In the genomic region with DNA sequence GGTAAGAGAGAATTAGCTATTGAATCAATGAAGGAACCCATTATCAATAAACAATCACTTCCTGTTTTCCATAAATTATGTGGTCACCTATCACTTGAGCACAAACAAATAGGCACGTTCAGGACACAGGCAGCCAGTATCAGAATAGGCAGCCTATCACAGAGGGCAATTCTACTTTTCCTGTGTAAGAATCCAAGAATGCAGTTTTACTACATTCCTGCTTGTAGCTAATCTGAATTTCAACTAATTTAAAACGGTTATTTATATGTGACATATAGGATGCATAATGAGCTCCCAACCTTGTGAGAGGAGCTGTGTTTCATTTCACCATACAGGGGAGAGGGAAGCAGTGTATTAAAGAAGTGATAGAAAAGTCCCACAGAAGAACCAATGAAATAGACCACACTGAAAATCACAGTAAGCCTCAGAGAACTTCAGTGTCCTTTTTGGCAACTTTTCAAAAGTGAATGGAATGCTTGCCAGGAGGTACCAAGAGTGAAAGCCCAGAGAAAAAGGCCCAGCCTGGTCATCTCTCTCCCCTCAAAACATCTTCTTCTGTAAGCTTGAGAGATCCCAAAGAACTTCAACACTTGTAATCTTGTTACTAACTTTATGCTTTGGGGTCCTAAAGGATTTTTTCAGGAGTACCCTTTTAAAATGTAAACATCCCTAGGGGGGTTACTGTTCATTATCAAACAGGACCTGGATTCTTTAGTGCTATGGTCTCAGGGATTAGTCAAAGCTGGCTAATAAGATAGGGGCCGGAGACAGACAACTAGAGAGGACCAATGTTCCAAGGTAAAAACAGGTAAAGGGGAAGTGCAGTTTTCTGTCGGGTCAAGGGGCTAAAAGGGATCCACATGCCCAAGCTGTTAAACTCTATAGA, we compare ENCODE assay signal across 1 cellular context.
TF ChIP-seq lines count a peak whose summit lies in the region.

No MANE protein-coding gene starts in this region.

TF ChIP-seq in H1, 55 proteins besides CTCF, POLR2A, EP300 and RAD21:
- TF ChIP-seq BCL11A (IDR thresholded peaks at IDR 0.05; ENCODE audit: low read depth in 2 of 2, low read length in 2 of 2), result no peak
- TF ChIP-seq, protein P1, sequence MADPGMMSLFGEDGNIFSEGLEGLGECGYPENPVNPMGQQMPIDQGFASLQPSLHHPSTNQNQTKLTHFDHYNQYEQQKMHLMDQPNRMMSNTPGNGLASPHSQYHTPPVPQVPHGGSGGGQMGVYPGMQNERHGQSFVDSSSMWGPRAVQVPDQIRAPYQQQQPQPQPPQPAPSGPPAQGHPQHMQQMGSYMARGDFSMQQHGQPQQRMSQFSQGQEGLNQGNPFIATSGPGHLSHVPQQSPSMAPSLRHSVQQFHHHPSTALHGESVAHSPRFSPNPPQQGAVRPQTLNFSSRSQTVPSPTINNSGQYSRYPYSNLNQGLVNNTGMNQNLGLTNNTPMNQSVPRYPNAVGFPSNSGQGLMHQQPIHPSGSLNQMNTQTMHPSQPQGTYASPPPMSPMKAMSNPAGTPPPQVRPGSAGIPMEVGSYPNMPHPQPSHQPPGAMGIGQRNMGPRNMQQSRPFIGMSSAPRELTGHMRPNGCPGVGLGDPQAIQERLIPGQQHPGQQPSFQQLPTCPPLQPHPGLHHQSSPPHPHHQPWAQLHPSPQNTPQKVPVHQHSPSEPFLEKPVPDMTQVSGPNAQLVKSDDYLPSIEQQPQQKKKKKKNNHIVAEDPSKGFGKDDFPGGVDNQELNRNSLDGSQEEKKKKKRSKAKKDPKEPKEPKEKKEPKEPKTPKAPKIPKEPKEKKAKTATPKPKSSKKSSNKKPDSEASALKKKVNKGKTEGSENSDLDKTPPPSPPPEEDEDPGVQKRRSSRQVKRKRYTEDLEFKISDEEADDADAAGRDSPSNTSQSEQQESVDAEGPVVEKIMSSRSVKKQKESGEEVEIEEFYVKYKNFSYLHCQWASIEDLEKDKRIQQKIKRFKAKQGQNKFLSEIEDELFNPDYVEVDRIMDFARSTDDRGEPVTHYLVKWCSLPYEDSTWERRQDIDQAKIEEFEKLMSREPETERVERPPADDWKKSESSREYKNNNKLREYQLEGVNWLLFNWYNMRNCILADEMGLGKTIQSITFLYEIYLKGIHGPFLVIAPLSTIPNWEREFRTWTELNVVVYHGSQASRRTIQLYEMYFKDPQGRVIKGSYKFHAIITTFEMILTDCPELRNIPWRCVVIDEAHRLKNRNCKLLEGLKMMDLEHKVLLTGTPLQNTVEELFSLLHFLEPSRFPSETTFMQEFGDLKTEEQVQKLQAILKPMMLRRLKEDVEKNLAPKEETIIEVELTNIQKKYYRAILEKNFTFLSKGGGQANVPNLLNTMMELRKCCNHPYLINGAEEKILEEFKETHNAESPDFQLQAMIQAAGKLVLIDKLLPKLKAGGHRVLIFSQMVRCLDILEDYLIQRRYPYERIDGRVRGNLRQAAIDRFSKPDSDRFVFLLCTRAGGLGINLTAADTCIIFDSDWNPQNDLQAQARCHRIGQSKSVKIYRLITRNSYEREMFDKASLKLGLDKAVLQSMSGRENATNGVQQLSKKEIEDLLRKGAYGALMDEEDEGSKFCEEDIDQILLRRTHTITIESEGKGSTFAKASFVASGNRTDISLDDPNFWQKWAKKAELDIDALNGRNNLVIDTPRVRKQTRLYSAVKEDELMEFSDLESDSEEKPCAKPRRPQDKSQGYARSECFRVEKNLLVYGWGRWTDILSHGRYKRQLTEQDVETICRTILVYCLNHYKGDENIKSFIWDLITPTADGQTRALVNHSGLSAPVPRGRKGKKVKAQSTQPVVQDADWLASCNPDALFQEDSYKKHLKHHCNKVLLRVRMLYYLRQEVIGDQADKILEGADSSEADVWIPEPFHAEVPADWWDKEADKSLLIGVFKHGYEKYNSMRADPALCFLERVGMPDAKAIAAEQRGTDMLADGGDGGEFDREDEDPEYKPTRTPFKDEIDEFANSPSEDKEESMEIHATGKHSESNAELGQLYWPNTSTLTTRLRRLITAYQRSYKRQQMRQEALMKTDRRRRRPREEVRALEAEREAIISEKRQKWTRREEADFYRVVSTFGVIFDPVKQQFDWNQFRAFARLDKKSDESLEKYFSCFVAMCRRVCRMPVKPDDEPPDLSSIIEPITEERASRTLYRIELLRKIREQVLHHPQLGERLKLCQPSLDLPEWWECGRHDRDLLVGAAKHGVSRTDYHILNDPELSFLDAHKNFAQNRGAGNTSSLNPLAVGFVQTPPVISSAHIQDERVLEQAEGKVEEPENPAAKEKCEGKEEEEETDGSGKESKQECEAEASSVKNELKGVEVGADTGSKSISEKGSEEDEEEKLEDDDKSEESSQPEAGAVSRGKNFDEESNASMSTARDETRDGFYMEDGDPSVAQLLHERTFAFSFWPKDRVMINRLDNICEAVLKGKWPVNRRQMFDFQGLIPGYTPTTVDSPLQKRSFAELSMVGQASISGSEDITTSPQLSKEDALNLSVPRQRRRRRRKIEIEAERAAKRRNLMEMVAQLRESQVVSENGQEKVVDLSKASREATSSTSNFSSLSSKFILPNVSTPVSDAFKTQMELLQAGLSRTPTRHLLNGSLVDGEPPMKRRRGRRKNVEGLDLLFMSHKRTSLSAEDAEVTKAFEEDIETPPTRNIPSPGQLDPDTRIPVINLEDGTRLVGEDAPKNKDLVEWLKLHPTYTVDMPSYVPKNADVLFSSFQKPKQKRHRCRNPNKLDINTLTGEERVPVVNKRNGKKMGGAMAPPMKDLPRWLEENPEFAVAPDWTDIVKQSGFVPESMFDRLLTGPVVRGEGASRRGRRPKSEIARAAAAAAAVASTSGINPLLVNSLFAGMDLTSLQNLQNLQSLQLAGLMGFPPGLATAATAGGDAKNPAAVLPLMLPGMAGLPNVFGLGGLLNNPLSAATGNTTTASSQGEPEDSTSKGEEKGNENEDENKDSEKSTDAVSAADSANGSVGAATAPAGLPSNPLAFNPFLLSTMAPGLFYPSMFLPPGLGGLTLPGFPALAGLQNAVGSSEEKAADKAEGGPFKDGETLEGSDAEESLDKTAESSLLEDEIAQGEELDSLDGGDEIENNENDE (IDR thresholded peaks at IDR 0.05; ENCODE audit: insufficient replicate concordance, low read length), result peak; percentile 68
- peak; percentile 81 for TF ChIP-seq TEAD4 (IDR thresholded peaks at IDR 0.05; ENCODE audit: low read depth, low read length)
TF ChIP-seq in H1: peak in this region for 2.
